In the genomic region with DNA sequence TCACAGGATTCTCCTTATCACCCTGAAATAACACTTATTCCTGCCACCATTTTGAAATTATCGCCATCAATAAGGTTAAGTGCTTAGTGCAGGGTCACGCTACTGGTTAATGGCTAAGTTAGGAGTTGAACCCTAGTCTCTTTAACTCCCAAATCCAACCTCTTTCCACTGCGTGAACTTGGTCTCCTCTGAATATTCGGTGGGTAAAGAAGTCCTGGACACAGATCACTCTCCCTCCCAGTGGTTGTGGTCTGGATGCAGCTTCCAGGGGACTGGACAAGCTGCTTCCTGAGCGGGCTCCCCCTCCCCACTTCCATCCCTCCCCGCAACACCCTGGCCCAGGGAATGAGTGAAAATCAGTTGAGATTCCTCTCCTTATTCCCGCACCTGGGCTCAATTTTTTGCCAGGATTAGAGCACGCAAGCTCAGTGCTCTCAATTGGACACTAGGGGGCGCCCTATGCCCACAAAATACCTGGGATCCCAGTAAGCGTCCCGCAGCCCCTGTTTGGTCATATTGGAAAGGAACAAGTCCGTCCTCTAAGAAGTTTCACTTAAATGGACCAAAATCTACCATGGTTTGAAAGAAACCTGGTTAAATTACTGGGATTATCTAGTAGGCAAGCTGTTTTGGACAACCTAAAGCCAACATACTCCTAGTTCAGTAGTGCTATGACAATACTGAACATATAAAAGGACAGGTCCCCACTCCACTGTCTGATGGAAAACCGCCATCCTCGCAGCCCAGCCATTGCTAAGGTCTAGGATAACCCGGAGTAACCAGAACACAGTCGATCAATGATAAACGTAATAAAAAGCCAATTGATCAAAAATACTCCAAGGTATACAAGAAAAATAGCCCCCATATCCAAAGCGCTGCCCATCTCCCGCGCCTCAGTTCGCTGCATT, we compare ENCODE assay signal across 1 cellular context.
TF ChIP-seq lines count a peak whose summit lies in the region.

No MANE protein-coding gene starts in this region.

TF ChIP-seq in K562, 482 proteins besides CTCF, POLR2A, EP300 and RAD21 (continued from another document):
- no peak for TF ChIP-seq ZNF764 (CRISPR knock-in tag; IDR thresholded peaks at IDR 0.05; ENCODE audit: low read depth)
- TF ChIP-seq PHF21A (IDR thresholded peaks at IDR 0.05; ENCODE audit: borderline replicate concordance, low read depth): no peak
- TF ChIP-seq, protein P1, sequence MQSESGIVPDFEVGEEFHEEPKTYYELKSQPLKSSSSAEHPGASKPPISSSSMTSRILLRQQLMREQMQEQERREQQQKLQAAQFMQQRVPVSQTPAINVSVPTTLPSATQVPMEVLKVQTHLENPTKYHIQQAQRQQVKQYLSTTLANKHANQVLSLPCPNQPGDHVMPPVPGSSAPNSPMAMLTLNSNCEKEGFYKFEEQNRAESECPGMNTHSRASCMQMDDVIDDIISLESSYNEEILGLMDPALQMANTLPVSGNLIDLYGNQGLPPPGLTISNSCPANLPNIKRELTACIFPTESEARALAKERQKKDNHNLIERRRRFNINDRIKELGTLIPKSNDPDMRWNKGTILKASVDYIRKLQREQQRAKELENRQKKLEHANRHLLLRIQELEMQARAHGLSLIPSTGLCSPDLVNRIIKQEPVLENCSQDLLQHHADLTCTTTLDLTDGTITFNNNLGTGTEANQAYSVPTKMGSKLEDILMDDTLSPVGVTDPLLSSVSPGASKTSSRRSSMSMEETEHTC (IDR thresholded peaks at IDR 0.05): no peak
- TF ChIP-seq, protein P2, sequence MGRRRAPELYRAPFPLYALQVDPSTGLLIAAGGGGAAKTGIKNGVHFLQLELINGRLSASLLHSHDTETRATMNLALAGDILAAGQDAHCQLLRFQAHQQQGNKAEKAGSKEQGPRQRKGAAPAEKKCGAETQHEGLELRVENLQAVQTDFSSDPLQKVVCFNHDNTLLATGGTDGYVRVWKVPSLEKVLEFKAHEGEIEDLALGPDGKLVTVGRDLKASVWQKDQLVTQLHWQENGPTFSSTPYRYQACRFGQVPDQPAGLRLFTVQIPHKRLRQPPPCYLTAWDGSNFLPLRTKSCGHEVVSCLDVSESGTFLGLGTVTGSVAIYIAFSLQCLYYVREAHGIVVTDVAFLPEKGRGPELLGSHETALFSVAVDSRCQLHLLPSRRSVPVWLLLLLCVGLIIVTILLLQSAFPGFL (CRISPR knock-in tag; IDR thresholded peaks at IDR 0.05): 0 out of 2 replicates have a peak, but pooled peaks have one; percentile 29
- TF ChIP-seq, protein P3, sequence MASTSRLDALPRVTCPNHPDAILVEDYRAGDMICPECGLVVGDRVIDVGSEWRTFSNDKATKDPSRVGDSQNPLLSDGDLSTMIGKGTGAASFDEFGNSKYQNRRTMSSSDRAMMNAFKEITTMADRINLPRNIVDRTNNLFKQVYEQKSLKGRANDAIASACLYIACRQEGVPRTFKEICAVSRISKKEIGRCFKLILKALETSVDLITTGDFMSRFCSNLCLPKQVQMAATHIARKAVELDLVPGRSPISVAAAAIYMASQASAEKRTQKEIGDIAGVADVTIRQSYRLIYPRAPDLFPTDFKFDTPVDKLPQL (IDR thresholded peaks at IDR 0.05; ENCODE audit: extremely low read depth, insufficient read length): no peak
- no peak for TF ChIP-seq ZFPM2 (CRISPR knock-in tag; IDR thresholded peaks at IDR 0.05)
- TF ChIP-seq BRF1 (IDR thresholded peaks at IDR 0.05; ENCODE audit: borderline replicate concordance, extremely low read depth, insufficient read length): no peak
- TF ChIP-seq BHLHE40 (IDR thresholded peaks at IDR 0.05; ENCODE audit: low read length): 0 out of 2 replicates have a peak, but pooled peaks have one; percentile 5
- no peak for TF ChIP-seq KLF1 (tag; IDR thresholded peaks at IDR 0.05)
- no peak for TF ChIP-seq ELF4 (CRISPR knock-in tag; IDR thresholded peaks at IDR 0.05)
- TF ChIP-seq, protein P4, sequence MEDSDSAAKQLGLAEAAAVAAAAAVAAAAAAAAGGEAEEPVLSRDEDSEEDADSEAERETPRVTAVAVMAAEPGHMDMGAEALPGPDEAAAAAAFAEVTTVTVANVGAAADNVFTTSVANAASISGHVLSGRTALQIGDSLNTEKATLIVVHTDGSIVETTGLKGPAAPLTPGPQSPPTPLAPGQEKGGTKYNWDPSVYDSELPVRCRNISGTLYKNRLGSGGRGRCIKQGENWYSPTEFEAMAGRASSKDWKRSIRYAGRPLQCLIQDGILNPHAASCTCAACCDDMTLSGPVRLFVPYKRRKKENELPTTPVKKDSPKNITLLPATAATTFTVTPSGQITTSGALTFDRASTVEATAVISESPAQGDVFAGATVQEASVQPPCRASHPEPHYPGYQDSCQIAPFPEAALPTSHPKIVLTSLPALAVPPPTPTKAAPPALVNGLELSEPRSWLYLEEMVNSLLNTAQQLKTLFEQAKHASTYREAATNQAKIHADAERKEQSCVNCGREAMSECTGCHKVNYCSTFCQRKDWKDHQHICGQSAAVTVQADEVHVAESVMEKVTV (CRISPR knock-in tag; IDR thresholded peaks at IDR 0.05): peak; percentile 97
- TF ChIP-seq, protein P5, sequence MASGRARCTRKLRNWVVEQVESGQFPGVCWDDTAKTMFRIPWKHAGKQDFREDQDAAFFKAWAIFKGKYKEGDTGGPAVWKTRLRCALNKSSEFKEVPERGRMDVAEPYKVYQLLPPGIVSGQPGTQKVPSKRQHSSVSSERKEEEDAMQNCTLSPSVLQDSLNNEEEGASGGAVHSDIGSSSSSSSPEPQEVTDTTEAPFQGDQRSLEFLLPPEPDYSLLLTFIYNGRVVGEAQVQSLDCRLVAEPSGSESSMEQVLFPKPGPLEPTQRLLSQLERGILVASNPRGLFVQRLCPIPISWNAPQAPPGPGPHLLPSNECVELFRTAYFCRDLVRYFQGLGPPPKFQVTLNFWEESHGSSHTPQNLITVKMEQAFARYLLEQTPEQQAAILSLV (tag; IDR thresholded peaks at IDR 0.05): no peak
- no peak for TF ChIP-seq CHD2 (IDR thresholded peaks at IDR 0.05; ENCODE audit: low read depth, low read length)
- no peak for TF ChIP-seq DPF2 (IDR thresholded peaks at IDR 0.05)
TF ChIP-seq in K562: peak in this region for 19.
